ENCODE assay signal across 8 cellular contexts in the genomic region with DNA sequence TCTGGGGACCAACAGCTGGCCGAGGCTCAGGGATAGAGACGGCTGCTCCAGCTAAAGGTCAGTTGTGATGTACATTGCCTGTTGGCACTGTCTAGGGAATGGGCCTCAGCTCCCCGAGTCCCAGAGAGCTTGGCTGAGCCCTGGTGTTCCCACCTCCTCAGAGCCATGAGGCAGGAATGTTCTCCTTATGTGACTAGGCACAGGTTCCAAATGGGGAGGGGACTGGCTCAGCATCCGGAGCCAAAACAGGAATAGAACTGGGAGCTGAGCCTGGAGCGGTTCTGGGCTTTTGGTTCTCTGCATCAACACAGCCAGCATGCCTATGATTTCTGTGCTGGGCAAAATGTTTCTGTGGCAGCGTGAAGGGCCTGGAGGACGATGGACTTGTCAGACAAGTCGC. TPM values are rescaled to one million over a fixed set of nuclear protein-coding genes. Genes with fewer than 3 reads are reported as not detected.
DNase-seq lines count a peak whose midpoint lies in the region; ATAC-seq and TF ChIP-seq lines count a peak whose summit lies in the region.

A gene with protein sequence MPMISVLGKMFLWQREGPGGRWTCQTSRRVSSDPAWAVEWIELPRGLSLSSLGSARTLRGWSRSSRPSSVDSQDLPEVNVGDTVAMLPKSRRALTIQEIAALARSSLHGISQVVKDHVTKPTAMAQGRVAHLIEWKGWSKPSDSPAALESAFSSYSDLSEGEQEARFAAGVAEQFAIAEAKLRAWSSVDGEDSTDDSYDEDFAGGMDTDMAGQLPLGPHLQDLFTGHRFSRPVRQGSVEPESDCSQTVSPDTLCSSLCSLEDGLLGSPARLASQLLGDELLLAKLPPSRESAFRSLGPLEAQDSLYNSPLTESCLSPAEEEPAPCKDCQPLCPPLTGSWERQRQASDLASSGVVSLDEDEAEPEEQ (plus strand): TSS at position 286 of the 400 bp plus-strand sequence. CDS start 31 bp downstream, at position 317.

- H3K27me3 Mint-ChIP-seq in activated naive CD8-positive, alpha-beta T cell treated with anti-CD3 and anti-CD28 coated beads, Interleukin-2, amount 50 U/mL, for 24 hours: no peaks in the 10 kb centered on the region

- H3K27ac ChIP-seq in HUES48 (ENCODE audit: low read depth, low read length): peak within 1 kb of the TSS; percentile 97

- H3K4me1 ChIP-seq in HUES48 (ENCODE audit: control insufficient read depth, insufficient read depth, low read length): peaks cover 25% of the 10 kb centered on the region

- DNase-seq in activated naive CD8-positive, alpha-beta T cell treated with anti-CD3 and anti-CD28 coated beads, Interleukin-2, amount 50 U/mL, for 24 hours: no peak
- peak; percentile 72 for DNase-seq in left cardiac atrium
- DNase-seq in posterior cingulate gyrus: peak in 9 of 10 donors; percentile 34 to 95 (median 74)
- no peak for DNase-seq in HEK293T (ENCODE audit: extremely low spot score)
- DNase-seq in ACHN: no peak

- POLR2A ChIA-PET in HEK293T (lab: Yijun Ruan, JAX): interaction anchor here (1.7 kb wide), 1 partner anchor 25 kb away, joined by 9 read pairs; the partner anchor contains the start of genes CLCN2 and POLR2H

- peaks cover 29% of the 10 kb centered on the region for H3K36me3 ChIP-seq in HUES48 (ENCODE audit: control insufficient read depth, insufficient read depth, low read length)

- peaks cover 32% of the 10 kb centered on the region for H3K36me3 Mint-ChIP-seq in activated naive CD8-positive, alpha-beta T cell treated with anti-CD3 and anti-CD28 coated beads, Interleukin-2, amount 50 U/mL, for 24 hours (ENCODE audit: low read depth)

- no peaks in the 10 kb centered on the region for H3K9me3 ChIP-seq in HUES48 (ENCODE audit: control insufficient read depth, insufficient read depth, low read length)

- H3K4me3 ChIP-seq in HUES48 (ENCODE audit: low read depth, low read length): peak within 1 kb of the TSS; percentile 91

- no peak for ATAC-seq in activated naive CD8-positive, alpha-beta T cell treated with anti-CD3 and anti-CD28 coated beads, Interleukin-2, amount 50 U/mL, for 24 hours
- ATAC-seq in left cardiac atrium: peak; percentile 17 to 54
- ATAC-seq in GM18505 (IDR thresholded peaks at IDR 0.05; ENCODE audit: unreplicated experiment): no peak
- ATAC-seq in HG02884 (IDR thresholded peaks at IDR 0.05; ENCODE audit: unreplicated experiment): no peak

- no peak for TF ChIP-seq POLR2A in GM18505 (IDR thresholded peaks at IDR 0.05; ENCODE audit: borderline replicate concordance, extremely low read depth, insufficient read depth, insufficient read length)

- peak within 1 kb of the TSS; percentile 83 for H3K9ac ChIP-seq in HUES48 (ENCODE audit: low read depth, low read length)

- H3K4me1 Mint-ChIP-seq in activated naive CD8-positive, alpha-beta T cell treated with anti-CD3 and anti-CD28 coated beads, Interleukin-2, amount 50 U/mL, for 24 hours: peaks cover 50% of the 10 kb centered on the region

- in situ Hi-C loops in ACHN (cut with HindIII; ENCODE audit: low pct_ligation_motif_present, low pct_unique_long_range_greater_than_20kb, low sequenced_read_pairs): no loop called here

- intact Hi-C loops in left cardiac atrium (cut with DNase I) (no loop called here), posterior cingulate gyrus (cut with DNase I) (loop anchor here (2.0 kb wide), 1 partner anchor 17 kb away; no protein-coding TSS in a partner anchor)

- H3K27ac Mint-ChIP-seq in activated naive CD8-positive, alpha-beta T cell treated with anti-CD3 and anti-CD28 coated beads, Interleukin-2, amount 50 U/mL, for 24 hours: peak within 1 kb of the TSS; percentile 80

- no peaks in the 10 kb centered on the region for H3K27me3 ChIP-seq in HUES48 (ENCODE audit: control insufficient read depth, insufficient read depth, low read length)

- peak within 1 kb of the TSS; percentile 81 for H3K4me3 Mint-ChIP-seq in activated naive CD8-positive, alpha-beta T cell treated with anti-CD3 and anti-CD28 coated beads, Interleukin-2, amount 50 U/mL, for 24 hours

- H3K9me3 Mint-ChIP-seq in activated naive CD8-positive, alpha-beta T cell treated with anti-CD3 and anti-CD28 coated beads, Interleukin-2, amount 50 U/mL, for 24 hours: no peaks in the 10 kb centered on the region

- CTCF ChIA-PET in HEK293T (lab: Yijun Ruan, JAX): interaction anchor here (1.1 kb wide), 1 partner anchor 11 kb away, joined by 7 read pairs; no protein-coding TSS in a partner anchor

TF ChIP-seq in HEK293T, 16 proteins besides CTCF, POLR2A, EP300 and RAD21:
- TF ChIP-seq ARNT (IDR thresholded peaks at IDR 0.05) (no peak), HDGF (IDR thresholded peaks at IDR 0.05; ENCODE audit: borderline replicate concordance) (no peak)

RNA-seq across cellular contexts. Expression of the gene that starts here (rescaled TPM):
- 10 to 100 TPM; 21.0 to 31.1 TPM for total RNA-seq in left cardiac atrium

Comparison
In these comparisons a context has a peak if more than half of its experiments do, and no peak if none do; other contexts are left out.
1. ATAC-seq: peak in left cardiac atrium (2 of 2); none in activated naive CD8-positive, alpha-beta T cell treated with anti-CD3 and anti-CD28 coated beads, Interleukin-2, amount 50 U/mL, for 24 hours (single experiment), GM18505 (single experiment) and HG02884 (single experiment).
2. DNase-seq: peak in left cardiac atrium (single experiment) and posterior cingulate gyrus (9 of 10); none in activated naive CD8-positive, alpha-beta T cell treated with anti-CD3 and anti-CD28 coated beads, Interleukin-2, amount 50 U/mL, for 24 hours (single experiment), HEK293T (single experiment) and ACHN (single experiment).